1 cellular context compared by ENCODE assay signal in the genomic region with DNA sequence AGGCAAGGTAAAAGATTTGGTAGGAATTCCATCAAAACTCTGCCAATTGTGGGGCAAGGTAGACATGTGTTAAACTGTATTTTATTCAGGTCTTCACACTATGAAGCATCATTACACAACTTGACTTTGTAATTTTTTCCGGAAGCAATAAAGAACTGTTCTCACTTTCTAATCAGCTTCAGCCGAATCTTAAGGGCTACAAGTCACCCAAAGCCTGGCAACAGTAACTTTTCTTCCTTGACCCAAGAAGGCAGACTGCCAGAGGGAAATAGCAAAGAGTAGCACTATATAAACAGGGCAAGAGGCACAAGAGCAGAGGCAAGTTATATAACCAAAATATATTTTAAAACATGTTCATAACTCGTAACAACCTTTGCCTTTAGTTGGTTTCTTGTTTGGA.
A peak's percentile ranks its signal among the peaks of the same experiment; 100 is the strongest.
TF ChIP-seq lines count a peak whose summit lies in the region.

No MANE protein-coding gene starts in this region.

TF ChIP-seq in HepG2, 621 proteins besides CTCF, POLR2A, EP300 and RAD21 (continued from another document):
- TF ChIP-seq, protein P1, sequence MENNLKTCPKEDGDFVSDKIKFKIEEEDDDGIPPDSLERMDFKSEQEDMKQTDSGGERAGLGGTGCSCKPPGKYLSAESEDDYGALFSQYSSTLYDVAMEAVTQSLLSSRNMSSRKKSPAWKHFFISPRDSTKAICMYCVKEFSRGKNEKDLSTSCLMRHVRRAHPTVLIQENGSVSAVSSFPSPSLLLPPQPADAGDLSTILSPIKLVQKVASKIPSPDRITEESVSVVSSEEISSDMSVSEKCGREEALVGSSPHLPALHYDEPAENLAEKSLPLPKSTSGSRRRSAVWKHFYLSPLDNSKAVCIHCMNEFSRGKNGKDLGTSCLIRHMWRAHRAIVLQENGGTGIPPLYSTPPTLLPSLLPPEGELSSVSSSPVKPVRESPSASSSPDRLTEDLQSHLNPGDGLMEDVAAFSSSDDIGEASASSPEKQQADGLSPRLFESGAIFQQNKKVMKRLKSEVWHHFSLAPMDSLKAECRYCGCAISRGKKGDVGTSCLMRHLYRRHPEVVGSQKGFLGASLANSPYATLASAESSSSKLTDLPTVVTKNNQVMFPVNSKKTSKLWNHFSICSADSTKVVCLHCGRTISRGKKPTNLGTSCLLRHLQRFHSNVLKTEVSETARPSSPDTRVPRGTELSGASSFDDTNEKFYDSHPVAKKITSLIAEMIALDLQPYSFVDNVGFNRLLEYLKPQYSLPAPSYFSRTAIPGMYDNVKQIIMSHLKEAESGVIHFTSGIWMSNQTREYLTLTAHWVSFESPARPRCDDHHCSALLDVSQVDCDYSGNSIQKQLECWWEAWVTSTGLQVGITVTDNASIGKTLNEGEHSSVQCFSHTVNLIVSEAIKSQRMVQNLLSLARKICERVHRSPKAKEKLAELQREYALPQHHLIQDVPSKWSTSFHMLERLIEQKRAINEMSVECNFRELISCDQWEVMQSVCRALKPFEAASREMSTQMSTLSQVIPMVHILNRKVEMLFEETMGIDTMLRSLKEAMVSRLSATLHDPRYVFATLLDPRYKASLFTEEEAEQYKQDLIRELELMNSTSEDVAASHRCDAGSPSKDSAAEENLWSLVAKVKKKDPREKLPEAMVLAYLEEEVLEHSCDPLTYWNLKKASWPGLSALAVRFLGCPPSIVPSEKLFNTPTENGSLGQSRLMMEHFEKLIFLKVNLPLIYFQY (CRISPR knock-in tag; IDR thresholded peaks at IDR 0.05; ENCODE audit: borderline replicate concordance), result 0 out of 2 replicates have a peak, but pooled peaks have one; percentile 34
